27 cellular contexts compared by ENCODE assay signal in genomic region chr14:90993792-90994191, GRCh38.
DNase-seq lines count a peak whose midpoint lies in the region; ATAC-seq and TF ChIP-seq lines count a peak whose summit lies in the region.
"Had no signal": no experiment of that assay in that cellular context is flagged by ENCODE, and none has a peak within 500 bp of the region (broad histone marks: within the 10 kb centered on the region; RNA-seq: fewer than 3 reads in every experiment).

No MANE protein-coding gene starts in this region.

- H3K27me3 ChIP-seq in CD4-positive, CD25-positive, alpha-beta regulatory T cell (ENCODE audit: control insufficient read depth, insufficient read depth, low read length) = no peaks in the 10 kb centered on the region
- H3K27me3 ChIP-seq in stomach = no peaks in the 10 kb centered on the region
- H3K27me3 ChIP-seq: BLaER1 had no signal

- H3K36me3 ChIP-seq in CD4-positive, CD25-positive, alpha-beta regulatory T cell (ENCODE audit: control insufficient read depth, insufficient read depth, low read length) = peaks cover 25% of the 10 kb centered on the region
- H3K36me3 ChIP-seq in stomach = peaks cover 0 to 12% (median 8%) of the 10 kb centered on the region in 4 donors

- no peak overlapping the region for H3K27ac ChIP-seq in CD4-positive, CD25-positive, alpha-beta regulatory T cell (ENCODE audit: insufficient read depth, low read length, poor library complexity, severe bottlenecking)
- no peak overlapping the region for H3K27ac ChIP-seq in stomach
- H3K27ac ChIP-seq: BLaER1, RWPE1 had no signal

- peak in 1 of 2 donors; percentile 31 for ATAC-seq in activated T-cell treated with anti-CD3 and anti-CD28 coated beads, Interleukin-2, amount 50 U/mL, for 72 hours (replicated peaks in 1 of 2)
- no peak for ATAC-seq in activated T-cell treated with anti-CD3 and anti-CD28 coated beads, Interleukin-2, amount 50 U/mL, for 4 hours
- no peak for ATAC-seq in CD4-positive, CD25-positive, alpha-beta regulatory T cell (ENCODE audit: low read depth in 2 of 2)
- ATAC-seq in activated B cell treated with CpG ODN at 0.5 μM for 24 hours (ENCODE audit: low read depth) (no peak), naive B cell (ENCODE audit: low read depth in 2 of 2) (no peak)
- ATAC-seq: GM12878 had no signal

- H3K4me3 Mint-ChIP-seq in activated T-cell treated with anti-CD3 and anti-CD28 coated beads, Interleukin-2, amount 50 U/mL, for 72 hours = peak overlapping the region in 1 of 2 donors; percentile 12
- H3K4me3 Mint-ChIP-seq in activated T-cell treated with anti-CD3 and anti-CD28 coated beads, Interleukin-2, amount 50 U/mL, for 4 hours = no peak overlapping the region
- H3K4me3 Mint-ChIP-seq in CD4-positive, CD25-positive, alpha-beta regulatory T cell = peak overlapping the region in 1 of 4 donors; percentile 39
- no peak overlapping the region for H3K4me3 Mint-ChIP-seq in activated B cell treated with CpG ODN at 0.5 μM for 24 hours
- H3K4me3 Mint-ChIP-seq in naive B cell = no peak overlapping the region
- H3K4me3 Mint-ChIP-seq: CD4-positive, alpha-beta memory T cell; HFFc6; IgD-negative memory B cell had no signal

- H3K36me3 Mint-ChIP-seq in activated T-cell treated with anti-CD3 and anti-CD28 coated beads, Interleukin-2, amount 50 U/mL, for 72 hours (ENCODE audit: insufficient read depth in 2 of 2) = peaks cover 6 to 19% of the 10 kb centered on the region in 2 donors
- H3K36me3 Mint-ChIP-seq in activated T-cell treated with anti-CD3 and anti-CD28 coated beads, Interleukin-2, amount 50 U/mL, for 4 hours (ENCODE audit: insufficient read depth) = peaks cover 33% of the 10 kb centered on the region
- H3K36me3 Mint-ChIP-seq in CD4-positive, CD25-positive, alpha-beta regulatory T cell = peaks cover 50% of the 10 kb centered on the region
- H3K36me3 Mint-ChIP-seq in activated B cell treated with CpG ODN at 0.5 μM for 24 hours (ENCODE audit: low read depth) (peaks cover 34% of the 10 kb centered on the region), naive B cell (peaks cover 8 to 14% of the 10 kb centered on the region in 2 donors)

- no peaks in the 10 kb centered on the region for H3K9me3 Mint-ChIP-seq in activated T-cell treated with anti-CD3 and anti-CD28 coated beads, Interleukin-2, amount 50 U/mL, for 72 hours
- H3K9me3 Mint-ChIP-seq in activated T-cell treated with anti-CD3 and anti-CD28 coated beads, Interleukin-2, amount 50 U/mL, for 4 hours = no peaks in the 10 kb centered on the region
- H3K9me3 Mint-ChIP-seq in CD4-positive, CD25-positive, alpha-beta regulatory T cell = peaks cover 0 to 2% (median 0%) of the 10 kb centered on the region in 7 donors
- no peaks in the 10 kb centered on the region for H3K9me3 Mint-ChIP-seq in activated B cell treated with CpG ODN at 0.5 μM for 24 hours
- peaks cover 0 to 6% (median 2%) of the 10 kb centered on the region in 7 donors for H3K9me3 Mint-ChIP-seq in naive B cell
- H3K9me3 Mint-ChIP-seq: CD4-positive, alpha-beta memory T cell; HFFc6; IgD-negative memory B cell had no signal

- intact Hi-C loops in activated B cell treated with CpG ODN at 0.5 μM for 24 hours (cut with micrococcal nuclease) = loop anchor here (2.0 kb wide), 1 partner anchor 15 kb away; no protein-coding TSS in a partner anchor
- intact Hi-C loops in stomach (cut with DNase I; ENCODE audit: low total_unique reads) = no loop called here

- no peak for TF ChIP-seq CTCF in activated B cell treated with CpG ODN at 0.5 μM for 24 hours (IDR thresholded peaks at IDR 0.05)
- TF ChIP-seq CTCF in stomach (IDR thresholded peaks at IDR 0.05) = no peak

- H3K27me3 Mint-ChIP-seq in activated T-cell treated with anti-CD3 and anti-CD28 coated beads, Interleukin-2, amount 50 U/mL, for 72 hours (ENCODE audit: low read depth) = no peaks in the 10 kb centered on the region
- no peaks in the 10 kb centered on the region for H3K27me3 Mint-ChIP-seq in activated T-cell treated with anti-CD3 and anti-CD28 coated beads, Interleukin-2, amount 50 U/mL, for 4 hours (ENCODE audit: low read depth)
- no peaks in the 10 kb centered on the region for H3K27me3 Mint-ChIP-seq in CD4-positive, CD25-positive, alpha-beta regulatory T cell
- H3K27me3 Mint-ChIP-seq in activated B cell treated with CpG ODN at 0.5 μM for 24 hours (no peaks in the 10 kb centered on the region), naive B cell (no peaks in the 10 kb centered on the region)
- H3K27me3 Mint-ChIP-seq: CD4-positive, alpha-beta memory T cell; IgD-negative memory B cell had no signal

- H3K4me1 Mint-ChIP-seq in activated T-cell treated with anti-CD3 and anti-CD28 coated beads, Interleukin-2, amount 50 U/mL, for 72 hours (ENCODE audit: low read depth) = peaks cover 54% of the 10 kb centered on the region
- H3K4me1 Mint-ChIP-seq in activated T-cell treated with anti-CD3 and anti-CD28 coated beads, Interleukin-2, amount 50 U/mL, for 4 hours (ENCODE audit: low read depth) = peaks cover 36% of the 10 kb centered on the region
- peaks cover 26 to 55% (median 39%) of the 10 kb centered on the region in 4 donors for H3K4me1 Mint-ChIP-seq in CD4-positive, CD25-positive, alpha-beta regulatory T cell
- H3K4me1 Mint-ChIP-seq in activated B cell treated with CpG ODN at 0.5 μM for 24 hours = peaks cover 47% of the 10 kb centered on the region
- H3K4me1 Mint-ChIP-seq in naive B cell = peaks cover 35 to 63% (median 37%) of the 10 kb centered on the region in 3 donors

- H3K4me3 ChIP-seq in CD4-positive, CD25-positive, alpha-beta regulatory T cell (ENCODE audit: low read depth, low read length) = no peak overlapping the region
- no peak overlapping the region for H3K4me3 ChIP-seq in stomach
- H3K4me3 ChIP-seq: BLaER1, GM12878 had no signal

- no peak for TF ChIP-seq POLR2A in stomach (IDR thresholded peaks at IDR 0.05)

- H3K27ac Mint-ChIP-seq in activated T-cell treated with anti-CD3 and anti-CD28 coated beads, Interleukin-2, amount 50 U/mL, for 72 hours = peak overlapping the region; percentile 94
- peak overlapping the region in 2 of 3 donors; percentile 43 to 81 for H3K27ac Mint-ChIP-seq in CD4-positive, CD25-positive, alpha-beta regulatory T cell
- peak overlapping the region; percentile 54 for H3K27ac Mint-ChIP-seq in activated B cell treated with CpG ODN at 0.5 μM for 24 hours
- peak overlapping the region in 5 of 6 donors; percentile 34 to 87 (median 77) for H3K27ac Mint-ChIP-seq in naive B cell
- H3K27ac Mint-ChIP-seq: HFFc6 had no signal

- POLR2A ChIA-PET in activated B cell treated with CpG ODN at 0.5 μM for 24 hours (lab: Charles Lee) = no interaction called here

- H3K4me1 ChIP-seq in CD4-positive, CD25-positive, alpha-beta regulatory T cell (ENCODE audit: control insufficient read depth, insufficient read depth, low read length, poor library complexity, severe bottlenecking) = no peaks in the 10 kb centered on the region
- peaks cover 0 to 12% (median 3%) of the 10 kb centered on the region in 4 donors for H3K4me1 ChIP-seq in stomach
- H3K4me1 ChIP-seq: BLaER1, Caco-2 had no signal

- no peaks in the 10 kb centered on the region for H3K9me3 ChIP-seq in CD4-positive, CD25-positive, alpha-beta regulatory T cell (ENCODE audit: control insufficient read depth in 2 of 2, low read length in 2 of 2)
- no peaks in the 10 kb centered on the region for H3K9me3 ChIP-seq in stomach
- H3K9me3 ChIP-seq: BLaER1, Caco-2 had no signal

- no peak for TF ChIP-seq EP300 in stomach (IDR thresholded peaks at IDR 0.05)

- WGBS in stomach, 5 donors = 89 to 95% (median 91%) methylated on average over 3 of the region's 3 CpGs

- no peak for DNase-seq in activated T-cell treated with anti-CD3 and anti-CD28 coated beads, Interleukin-2, amount 50 U/mL, for 72 hours
- DNase-seq in activated T-cell treated with anti-CD3 and anti-CD28 coated beads, Interleukin-2, amount 50 U/mL, for 4 hours = no peak
- no peak for DNase-seq in CD4-positive, CD25-positive, alpha-beta regulatory T cell
- no peak for DNase-seq in activated B cell treated with CpG ODN at 0.5 μM for 24 hours
- DNase-seq in naive B cell = no peak
- no peak for DNase-seq in stomach
- DNase-seq in nucleus accumbens (lab: John Stamatoyannopoulos, UW) = no peak
- DNase-seq: Caco-2; CD4-positive, alpha-beta memory T cell; DMS 273 treated with DMSO at 0.1 percent for 48 hours; DMS79 treated with DMSO at 0.1 percent for 48 hours; H7; HFFc6; MV-4-11; NCI-H1105 treated with DMSO at 0.1 percent for 48 hours; NCI-H1694; NCI-H2081; NCI-H2171; NCI-H345; NCI-H524; NCI-H774; NK-92 treated with Interleukin-12 subunit alpha and Interleukin-12 subunit beta, amount 100 ng/mL, for 24 hours; SHP77 treated with DMSO at 0.1 percent for 48 hours had no signal

- CTCF ChIA-PET in activated B cell treated with CpG ODN at 0.5 μM for 24 hours (lab: Charles Lee) = no interaction called here
